Comparison of ENCODE assay signal across 8 cellular contexts in the genomic region with DNA sequence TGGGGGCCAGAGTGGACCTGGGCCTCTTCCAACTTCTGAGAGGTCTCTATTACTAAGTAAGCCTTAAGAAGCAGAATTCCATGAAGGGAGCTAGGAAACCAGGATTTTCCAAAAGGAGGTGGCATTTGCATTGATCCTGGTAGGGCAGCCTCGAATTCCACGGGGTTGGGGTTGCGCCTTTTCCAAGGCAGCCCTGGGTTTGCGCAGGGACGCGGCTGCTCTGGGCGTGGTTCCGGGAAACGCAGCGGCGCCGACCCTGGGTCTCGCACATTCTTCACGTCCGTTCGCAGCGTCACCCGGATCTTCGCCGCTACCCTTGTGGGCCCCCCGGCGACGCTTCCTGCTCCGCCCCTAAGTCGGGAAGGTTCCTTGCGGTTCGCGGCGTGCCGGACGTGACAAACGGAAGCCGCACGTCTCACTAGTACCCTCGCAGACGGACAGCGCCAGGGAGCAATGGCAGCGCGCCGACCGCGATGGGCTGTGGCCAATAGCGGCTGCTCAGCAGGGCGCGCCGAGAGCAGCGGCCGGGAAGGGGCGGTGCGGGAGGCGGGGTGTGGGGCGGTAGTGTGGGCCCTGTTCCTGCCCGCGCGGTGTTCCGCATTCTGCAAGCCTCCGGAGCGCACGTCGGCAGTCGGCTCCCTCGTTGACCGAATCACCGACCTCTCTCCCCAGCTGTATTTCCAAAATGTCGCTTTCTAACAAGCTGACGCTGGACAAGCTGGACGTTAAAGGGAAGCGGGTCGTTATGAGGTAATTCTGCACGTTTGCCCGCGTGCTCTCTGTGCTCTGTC. TPM values are rescaled to one million over a fixed set of nuclear protein-coding genes. Genes with fewer than 3 reads are reported as not detected.
DNase-seq lines count a peak whose midpoint lies in the region; ATAC-seq and TF ChIP-seq lines count a peak whose summit lies in the region.

A gene (plus strand): TSS at position 593 of the 791 bp plus-strand sequence. CDS start 93 bp downstream, at position 686.

- H3K9me3 ChIP-seq in left ventricle myocardium inferior (replicated peaks) (no peaks in the 10 kb centered on the region), prostate gland (no peaks in the 10 kb centered on the region)

- H3K36me3 ChIP-seq in left ventricle myocardium inferior: no peaks in the 10 kb centered on the region
- no peaks in the 10 kb centered on the region for H3K36me3 ChIP-seq in prostate gland
- no peaks in the 10 kb centered on the region for H3K36me3 ChIP-seq in urinary bladder (ENCODE audit: insufficient read depth)

- H3K27me3 Mint-ChIP-seq in T-helper 1 cell treated with Interleukin-12 subunit alpha and Interleukin-12 subunit beta and Interleukin-4 antibody, amounts not matched to agents 30 μg/mL and 1 μg/mL, for 36 hours (ENCODE audit: low read depth): no peaks in the 10 kb centered on the region

- H3K4me3 ChIP-seq in left ventricle myocardium inferior (peak within 1 kb of the TSS; percentile 80), prostate gland (peak within 1 kb of the TSS; percentile 56 to 57), urinary bladder (ENCODE audit: low read depth, low read length) (peak within 1 kb of the TSS; percentile 75)

- peak within 1 kb of the TSS; percentile 87 for H3K27ac Mint-ChIP-seq in T-helper 1 cell treated with Interleukin-12 subunit alpha and Interleukin-12 subunit beta and Interleukin-4 antibody, amounts not matched to agents 30 μg/mL and 1 μg/mL, for 36 hours

- peak; percentile 79 for TF ChIP-seq POLR2A in prostate gland (IDR thresholded peaks at IDR 0.05)

- H3K27me3 ChIP-seq in left ventricle myocardium inferior (ENCODE audit: low read depth) (no peaks in the 10 kb centered on the region), prostate gland (replicated peaks; ENCODE audit: insufficient read depth) (no peaks in the 10 kb centered on the region)

- intact Hi-C loops in left ventricle myocardium inferior (cut with micrococcal nuclease): no loop called here
- intact Hi-C loops in prostate gland (cut with DNase I): loop anchor here (10.0 kb wide), 1 partner anchor 199 kb away; no protein-coding TSS in a partner anchor

- TF ChIP-seq CTCF in GM13977 (IDR thresholded peaks at IDR 0.05; ENCODE audit: extremely low read depth, insufficient read depth, missing control alignments) (no peak), left ventricle myocardium inferior (IDR thresholded peaks at IDR 0.05; ENCODE audit: borderline replicate concordance) (no peak), prostate gland (IDR thresholded peaks at IDR 0.05) (peak in 1 of 4 experiments; percentile 7)

- DNase-seq in GM13977 (ENCODE audit: low spot score) (peak; percentile 90), NCI-H1694 (lab: John Stamatoyannopoulos, UW) (peak; percentile 90), amygdala (lab: John Stamatoyannopoulos, UW) (peak; percentile 25 to 96 (median 87)), left ventricle myocardium inferior (peak; percentile 96), prostate gland (ENCODE audit: low spot score) (peak; percentile 91)

- in situ Hi-C loops in GM13977 (cut with MboI; ENCODE audit: low pct_unique_long_range_greater_than_20kb, low sequenced_read_pairs, unreplicated experiment): loop anchor here (10.0 kb wide), 1 partner anchor 199 kb away; no protein-coding TSS in a partner anchor

- H3K4me3 Mint-ChIP-seq in T-helper 1 cell treated with Interleukin-12 subunit alpha and Interleukin-12 subunit beta and Interleukin-4 antibody, amounts not matched to agents 30 μg/mL and 1 μg/mL, for 36 hours: peak within 1 kb of the TSS; percentile 92

- no peaks in the 10 kb centered on the region for H3K9me3 Mint-ChIP-seq in T-helper 1 cell treated with Interleukin-12 subunit alpha and Interleukin-12 subunit beta and Interleukin-4 antibody, amounts not matched to agents 30 μg/mL and 1 μg/mL, for 36 hours

- peaks cover 34% of the 10 kb centered on the region for H3K36me3 Mint-ChIP-seq in T-helper 1 cell treated with Interleukin-12 subunit alpha and Interleukin-12 subunit beta and Interleukin-4 antibody, amounts not matched to agents 30 μg/mL and 1 μg/mL, for 36 hours (ENCODE audit: low read depth)

- H3K27ac ChIP-seq in left ventricle myocardium inferior (replicated peaks) (peak within 1 kb of the TSS; percentile 96), prostate gland (peak within 1 kb of the TSS; percentile 85 to 88), urinary bladder (ENCODE audit: low read depth) (peak within 1 kb of the TSS; percentile 97)

- under 1% methylated on average over 38 of the region's 72 CpGs for WGBS in prostate gland
- 0% methylated on average over 71 of the region's 72 CpGs for WGBS in urinary bladder

- peaks cover 41% of the 10 kb centered on the region for H3K4me1 ChIP-seq in left ventricle myocardium inferior
- no peaks in the 10 kb centered on the region for H3K4me1 ChIP-seq in prostate gland (replicated peaks)
- no peaks in the 10 kb centered on the region for H3K4me1 ChIP-seq in urinary bladder (ENCODE audit: insufficient read depth)

- H3K4me1 Mint-ChIP-seq in T-helper 1 cell treated with Interleukin-12 subunit alpha and Interleukin-12 subunit beta and Interleukin-4 antibody, amounts not matched to agents 30 μg/mL and 1 μg/mL, for 36 hours (ENCODE audit: low read depth): peaks cover 46% of the 10 kb centered on the region

- peak; percentile 92 for ATAC-seq in HG02884 (IDR thresholded peaks at IDR 0.05; ENCODE audit: unreplicated experiment)

RNA-seq across cellular contexts. Expression of the gene that starts here (rescaled TPM):
- total RNA-seq in left ventricle myocardium inferior (424 TPM), prostate gland (100 to 1,000 TPM; 120 to 146 TPM), urinary bladder (101 TPM)
- 205 TPM for polyA plus RNA-seq in urinary bladder

Comparison
In these comparisons a context has a peak if more than half of its experiments do, and no peak if none do; other contexts are left out.
1. Peak in every context shown above with its lines: DNase-seq, ATAC-seq, H3K4me3 ChIP-seq and H3K27ac ChIP-seq.